In genomic region chr1:155326659-155327058, GRCh38 we compare ENCODE assay signal across 1 cellular context.
TF ChIP-seq lines count a peak whose summit lies in the region.

No MANE protein-coding gene starts in this region.

TF ChIP-seq in GM23338, 12 proteins besides CTCF, POLR2A, EP300 and RAD21 (continued from another document):
- TF ChIP-seq ZNF462 (CRISPR knock-in tag; IDR thresholded peaks at IDR 0.05) = no peak
